In genomic region chr3:31275038-31275562, GRCh38 we compare ENCODE assay signal across 1 cellular context.
TF ChIP-seq lines count a peak whose summit lies in the region.

No MANE protein-coding gene starts in this region.

TF ChIP-seq in HepG2, 621 proteins besides CTCF, POLR2A, EP300 and RAD21 (continued from another document and continues in another):
- TF ChIP-seq, protein P1, sequence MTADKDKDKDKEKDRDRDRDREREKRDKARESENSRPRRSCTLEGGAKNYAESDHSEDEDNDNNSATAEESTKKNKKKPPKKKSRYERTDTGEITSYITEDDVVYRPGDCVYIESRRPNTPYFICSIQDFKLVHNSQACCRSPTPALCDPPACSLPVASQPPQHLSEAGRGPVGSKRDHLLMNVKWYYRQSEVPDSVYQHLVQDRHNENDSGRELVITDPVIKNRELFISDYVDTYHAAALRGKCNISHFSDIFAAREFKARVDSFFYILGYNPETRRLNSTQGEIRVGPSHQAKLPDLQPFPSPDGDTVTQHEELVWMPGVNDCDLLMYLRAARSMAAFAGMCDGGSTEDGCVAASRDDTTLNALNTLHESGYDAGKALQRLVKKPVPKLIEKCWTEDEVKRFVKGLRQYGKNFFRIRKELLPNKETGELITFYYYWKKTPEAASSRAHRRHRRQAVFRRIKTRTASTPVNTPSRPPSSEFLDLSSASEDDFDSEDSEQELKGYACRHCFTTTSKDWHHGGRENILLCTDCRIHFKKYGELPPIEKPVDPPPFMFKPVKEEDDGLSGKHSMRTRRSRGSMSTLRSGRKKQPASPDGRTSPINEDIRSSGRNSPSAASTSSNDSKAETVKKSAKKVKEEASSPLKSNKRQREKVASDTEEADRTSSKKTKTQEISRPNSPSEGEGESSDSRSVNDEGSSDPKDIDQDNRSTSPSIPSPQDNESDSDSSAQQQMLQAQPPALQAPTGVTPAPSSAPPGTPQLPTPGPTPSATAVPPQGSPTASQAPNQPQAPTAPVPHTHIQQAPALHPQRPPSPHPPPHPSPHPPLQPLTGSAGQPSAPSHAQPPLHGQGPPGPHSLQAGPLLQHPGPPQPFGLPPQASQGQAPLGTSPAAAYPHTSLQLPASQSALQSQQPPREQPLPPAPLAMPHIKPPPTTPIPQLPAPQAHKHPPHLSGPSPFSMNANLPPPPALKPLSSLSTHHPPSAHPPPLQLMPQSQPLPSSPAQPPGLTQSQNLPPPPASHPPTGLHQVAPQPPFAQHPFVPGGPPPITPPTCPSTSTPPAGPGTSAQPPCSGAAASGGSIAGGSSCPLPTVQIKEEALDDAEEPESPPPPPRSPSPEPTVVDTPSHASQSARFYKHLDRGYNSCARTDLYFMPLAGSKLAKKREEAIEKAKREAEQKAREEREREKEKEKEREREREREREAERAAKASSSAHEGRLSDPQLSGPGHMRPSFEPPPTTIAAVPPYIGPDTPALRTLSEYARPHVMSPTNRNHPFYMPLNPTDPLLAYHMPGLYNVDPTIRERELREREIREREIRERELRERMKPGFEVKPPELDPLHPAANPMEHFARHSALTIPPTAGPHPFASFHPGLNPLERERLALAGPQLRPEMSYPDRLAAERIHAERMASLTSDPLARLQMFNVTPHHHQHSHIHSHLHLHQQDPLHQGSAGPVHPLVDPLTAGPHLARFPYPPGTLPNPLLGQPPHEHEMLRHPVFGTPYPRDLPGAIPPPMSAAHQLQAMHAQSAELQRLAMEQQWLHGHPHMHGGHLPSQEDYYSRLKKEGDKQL (CRISPR knock-in tag; IDR thresholded peaks at IDR 0.05; ENCODE audit: low read depth), result no peak
- TF ChIP-seq MAX (IDR thresholded peaks at IDR 0.05), result no peak
- peak; percentile 83 for TF ChIP-seq BCL6 (CRISPR knock-in tag; IDR thresholded peaks at IDR 0.05)
- TF ChIP-seq SKI (IDR thresholded peaks at IDR 0.05; ENCODE audit: partially characterized antibody), result peak; percentile 65
- no peak for TF ChIP-seq YY1 (IDR thresholded peaks at IDR 0.05; ENCODE audit: insufficient read depth, insufficient replicate concordance, low read depth, low read length)
- TF ChIP-seq NR2F1 (CRISPR knock-in tag; IDR thresholded peaks at IDR 0.05), result peak in 1 of 2 experiments; percentile 50; a peak in 2 of 4 replicates
- no peak for TF ChIP-seq MTF1 (CRISPR knock-in tag; IDR thresholded peaks at IDR 0.05)
- no peak for TF ChIP-seq ZNF891 (CRISPR knock-in tag; IDR thresholded peaks at IDR 0.05)
- no peak for TF ChIP-seq SRY (CRISPR knock-in tag; IDR thresholded peaks at IDR 0.05)
- TF ChIP-seq, protein P2, sequence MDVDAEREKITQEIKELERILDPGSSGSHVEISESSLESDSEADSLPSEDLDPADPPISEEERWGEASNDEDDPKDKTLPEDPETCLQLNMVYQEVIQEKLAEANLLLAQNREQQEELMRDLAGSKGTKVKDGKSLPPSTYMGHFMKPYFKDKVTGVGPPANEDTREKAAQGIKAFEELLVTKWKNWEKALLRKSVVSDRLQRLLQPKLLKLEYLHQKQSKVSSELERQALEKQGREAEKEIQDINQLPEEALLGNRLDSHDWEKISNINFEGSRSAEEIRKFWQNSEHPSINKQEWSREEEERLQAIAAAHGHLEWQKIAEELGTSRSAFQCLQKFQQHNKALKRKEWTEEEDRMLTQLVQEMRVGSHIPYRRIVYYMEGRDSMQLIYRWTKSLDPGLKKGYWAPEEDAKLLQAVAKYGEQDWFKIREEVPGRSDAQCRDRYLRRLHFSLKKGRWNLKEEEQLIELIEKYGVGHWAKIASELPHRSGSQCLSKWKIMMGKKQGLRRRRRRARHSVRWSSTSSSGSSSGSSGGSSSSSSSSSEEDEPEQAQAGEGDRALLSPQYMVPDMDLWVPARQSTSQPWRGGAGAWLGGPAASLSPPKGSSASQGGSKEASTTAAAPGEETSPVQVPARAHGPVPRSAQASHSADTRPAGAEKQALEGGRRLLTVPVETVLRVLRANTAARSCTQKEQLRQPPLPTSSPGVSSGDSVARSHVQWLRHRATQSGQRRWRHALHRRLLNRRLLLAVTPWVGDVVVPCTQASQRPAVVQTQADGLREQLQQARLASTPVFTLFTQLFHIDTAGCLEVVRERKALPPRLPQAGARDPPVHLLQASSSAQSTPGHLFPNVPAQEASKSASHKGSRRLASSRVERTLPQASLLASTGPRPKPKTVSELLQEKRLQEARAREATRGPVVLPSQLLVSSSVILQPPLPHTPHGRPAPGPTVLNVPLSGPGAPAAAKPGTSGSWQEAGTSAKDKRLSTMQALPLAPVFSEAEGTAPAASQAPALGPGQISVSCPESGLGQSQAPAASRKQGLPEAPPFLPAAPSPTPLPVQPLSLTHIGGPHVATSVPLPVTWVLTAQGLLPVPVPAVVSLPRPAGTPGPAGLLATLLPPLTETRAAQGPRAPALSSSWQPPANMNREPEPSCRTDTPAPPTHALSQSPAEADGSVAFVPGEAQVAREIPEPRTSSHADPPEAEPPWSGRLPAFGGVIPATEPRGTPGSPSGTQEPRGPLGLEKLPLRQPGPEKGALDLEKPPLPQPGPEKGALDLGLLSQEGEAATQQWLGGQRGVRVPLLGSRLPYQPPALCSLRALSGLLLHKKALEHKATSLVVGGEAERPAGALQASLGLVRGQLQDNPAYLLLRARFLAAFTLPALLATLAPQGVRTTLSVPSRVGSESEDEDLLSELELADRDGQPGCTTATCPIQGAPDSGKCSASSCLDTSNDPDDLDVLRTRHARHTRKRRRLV (CRISPR knock-in tag; IDR thresholded peaks at IDR 0.05), result no peak
- TF ChIP-seq ZFP82 (CRISPR knock-in tag; IDR thresholded peaks at IDR 0.05; ENCODE audit: borderline replicate concordance), result no peak
- TF ChIP-seq NFRKB (IDR thresholded peaks at IDR 0.05), result no peak
- 0 out of 2 replicates have a peak, but pooled peaks have one; percentile 32 for TF ChIP-seq ZFP1 (CRISPR knock-in tag; IDR thresholded peaks at IDR 0.05)
- TF ChIP-seq ZBTB33 (CRISPR knock-in tag; IDR thresholded peaks at IDR 0.05), result no peak
- 0 out of 2 replicates have a peak, but pooled peaks have one; percentile 32 for TF ChIP-seq KAT8 (CRISPR knock-in tag; IDR thresholded peaks at IDR 0.05)
- TF ChIP-seq NR0B2 (CRISPR knock-in tag; IDR thresholded peaks at IDR 0.05), result no peak
- TF ChIP-seq ARID5B (CRISPR knock-in tag; IDR thresholded peaks at IDR 0.05), result peak; percentile 91
- no peak for TF ChIP-seq NR2F2 (IDR thresholded peaks at IDR 0.05; ENCODE audit: borderline replicate concordance, low read depth)
- TF ChIP-seq CEBPG (CRISPR knock-in tag; IDR thresholded peaks at IDR 0.05), result peak; percentile 81
- no peak for TF ChIP-seq TGIF2 (CRISPR knock-in tag; IDR thresholded peaks at IDR 0.05)
- no peak for TF ChIP-seq PAF1 (CRISPR knock-in tag; IDR thresholded peaks at IDR 0.05)
- no peak for TF ChIP-seq GZF1 (CRISPR knock-in tag; IDR thresholded peaks at IDR 0.05)
- TF ChIP-seq ATF4 (CRISPR knock-in tag; IDR thresholded peaks at IDR 0.05), result 0 out of 4 replicates have a peak, but pooled peaks of 1 of the 2 experiments have one; percentile 27
- TF ChIP-seq ZNF746 (CRISPR knock-in tag; IDR thresholded peaks at IDR 0.05), result no peak
- TF ChIP-seq ZNF564 (CRISPR knock-in tag; IDR thresholded peaks at IDR 0.05), result no peak
- TF ChIP-seq, protein P3, sequence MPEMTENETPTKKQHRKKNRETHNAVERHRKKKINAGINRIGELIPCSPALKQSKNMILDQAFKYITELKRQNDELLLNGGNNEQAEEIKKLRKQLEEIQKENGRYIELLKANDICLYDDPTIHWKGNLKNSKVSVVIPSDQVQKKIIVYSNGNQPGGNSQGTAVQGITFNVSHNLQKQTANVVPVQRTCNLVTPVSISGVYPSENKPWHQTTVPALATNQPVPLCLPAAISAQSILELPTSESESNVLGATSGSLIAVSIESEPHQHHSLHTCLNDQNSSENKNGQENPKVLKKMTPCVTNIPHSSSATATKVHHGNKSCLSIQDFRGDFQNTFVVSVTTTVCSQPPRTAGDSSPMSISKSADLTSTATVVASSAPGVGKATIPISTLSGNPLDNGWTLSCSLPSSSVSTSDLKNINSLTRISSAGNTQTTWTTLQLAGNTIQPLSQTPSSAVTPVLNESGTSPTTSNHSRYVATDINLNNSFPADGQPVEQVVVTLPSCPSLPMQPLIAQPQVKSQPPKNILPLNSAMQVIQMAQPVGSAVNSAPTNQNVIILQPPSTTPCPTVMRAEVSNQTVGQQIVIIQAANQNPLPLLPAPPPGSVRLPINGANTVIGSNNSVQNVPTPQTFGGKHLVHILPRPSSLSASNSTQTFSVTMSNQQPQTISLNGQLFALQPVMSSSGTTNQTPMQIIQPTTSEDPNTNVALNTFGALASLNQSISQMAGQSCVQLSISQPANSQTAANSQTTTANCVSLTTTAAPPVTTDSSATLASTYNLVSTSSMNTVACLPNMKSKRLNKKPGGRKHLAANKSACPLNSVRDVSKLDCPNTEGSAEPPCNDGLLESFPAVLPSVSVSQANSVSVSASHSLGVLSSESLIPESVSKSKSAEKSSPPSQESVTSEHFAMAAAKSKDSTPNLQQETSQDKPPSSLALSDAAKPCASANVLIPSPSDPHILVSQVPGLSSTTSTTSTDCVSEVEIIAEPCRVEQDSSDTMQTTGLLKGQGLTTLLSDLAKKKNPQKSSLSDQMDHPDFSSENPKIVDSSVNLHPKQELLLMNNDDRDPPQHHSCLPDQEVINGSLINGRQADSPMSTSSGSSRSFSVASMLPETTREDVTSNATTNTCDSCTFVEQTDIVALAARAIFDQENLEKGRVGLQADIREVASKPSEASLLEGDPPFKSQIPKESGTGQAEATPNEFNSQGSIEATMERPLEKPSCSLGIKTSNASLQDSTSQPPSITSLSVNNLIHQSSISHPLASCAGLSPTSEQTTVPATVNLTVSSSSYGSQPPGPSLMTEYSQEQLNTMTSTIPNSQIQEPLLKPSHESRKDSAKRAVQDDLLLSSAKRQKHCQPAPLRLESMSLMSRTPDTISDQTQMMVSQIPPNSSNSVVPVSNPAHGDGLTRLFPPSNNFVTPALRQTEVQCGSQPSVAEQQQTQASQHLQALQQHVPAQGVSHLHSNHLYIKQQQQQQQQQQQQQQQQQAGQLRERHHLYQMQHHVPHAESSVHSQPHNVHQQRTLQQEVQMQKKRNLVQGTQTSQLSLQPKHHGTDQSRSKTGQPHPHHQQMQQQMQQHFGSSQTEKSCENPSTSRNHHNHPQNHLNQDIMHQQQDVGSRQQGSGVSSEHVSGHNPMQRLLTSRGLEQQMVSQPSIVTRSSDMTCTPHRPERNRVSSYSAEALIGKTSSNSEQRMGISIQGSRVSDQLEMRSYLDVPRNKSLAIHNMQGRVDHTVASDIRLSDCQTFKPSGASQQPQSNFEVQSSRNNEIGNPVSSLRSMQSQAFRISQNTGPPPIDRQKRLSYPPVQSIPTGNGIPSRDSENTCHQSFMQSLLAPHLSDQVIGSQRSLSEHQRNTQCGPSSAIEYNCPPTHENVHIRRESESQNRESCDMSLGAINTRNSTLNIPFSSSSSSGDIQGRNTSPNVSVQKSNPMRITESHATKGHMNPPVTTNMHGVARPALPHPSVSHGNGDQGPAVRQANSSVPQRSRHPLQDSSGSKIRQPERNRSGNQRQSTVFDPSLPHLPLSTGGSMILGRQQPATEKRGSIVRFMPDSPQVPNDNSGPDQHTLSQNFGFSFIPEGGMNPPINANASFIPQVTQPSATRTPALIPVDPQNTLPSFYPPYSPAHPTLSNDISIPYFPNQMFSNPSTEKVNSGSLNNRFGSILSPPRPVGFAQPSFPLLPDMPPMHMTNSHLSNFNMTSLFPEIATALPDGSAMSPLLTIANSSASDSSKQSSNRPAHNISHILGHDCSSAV (CRISPR knock-in tag; IDR thresholded peaks at IDR 0.05; ENCODE audit: borderline replicate concordance), result no peak
- TF ChIP-seq GATAD2A (CRISPR knock-in tag; IDR thresholded peaks at IDR 0.05), result peak; percentile 90
- no peak for TF ChIP-seq SMARCC2 (IDR thresholded peaks at IDR 0.05)
- TF ChIP-seq KDM5B (CRISPR knock-in tag; IDR thresholded peaks at IDR 0.05; ENCODE audit: borderline replicate concordance), result no peak
